Comparison of ENCODE assay signal across 8 cellular contexts in genomic region chr11:46119053-46119351, GRCh38. TPM values are rescaled to one million over a fixed set of nuclear protein-coding genes. Genes with fewer than 3 reads are reported as not detected.
A peak's percentile ranks its signal among the peaks of the same experiment; 100 is the strongest.
DNase-seq lines count a peak whose midpoint lies in the region; ATAC-seq lines count a peak whose summit lies in the region.

No MANE protein-coding gene starts in this region.

- H3K9me3 ChIP-seq in iPS-18a (ENCODE audit: control insufficient read depth, low read depth, low read length): no peaks in the 10 kb centered on the region

- peak overlapping the region; percentile 99 for H3K27ac Mint-ChIP-seq in activated T-helper 1 cell treated with anti-CD3 and anti-CD28 coated beads, Interleukin-12 subunit alpha, Interleukin-12 subunit beta, Interleukin-2, Interleukin-4 antibody, amounts not matched to agents 30 ng/mL and 10 ng/mL and 1 ng/mL, durations not matched to agents 14 hours and 24 hours and 36 hours
- H3K27ac Mint-ChIP-seq in stimulated activated naive CD8-positive, alpha-beta T cell treated with anti-CD3 and anti-CD28 coated beads, Interleukin-15, amount 100 ng/mL, for 72 hours: peak overlapping the region; percentile 96 to 98

- H3K4me3 ChIP-seq in iPS-18a (ENCODE audit: low read length): peak overlapping the region; percentile 96

- H3K9me3 Mint-ChIP-seq in activated T-helper 1 cell treated with anti-CD3 and anti-CD28 coated beads, Interleukin-12 subunit alpha, Interleukin-12 subunit beta, Interleukin-2, Interleukin-4 antibody, amounts not matched to agents 30 ng/mL and 10 ng/mL and 1 ng/mL, durations not matched to agents 14 hours and 24 hours and 36 hours: no peaks in the 10 kb centered on the region
- H3K9me3 Mint-ChIP-seq in stimulated activated naive CD8-positive, alpha-beta T cell treated with anti-CD3 and anti-CD28 coated beads, Interleukin-15, amount 100 ng/mL, for 72 hours: no peaks in the 10 kb centered on the region

- no peak overlapping the region for H3K27ac ChIP-seq in iPS-18a (ENCODE audit: low read length)

- peak overlapping the region; percentile 74 for H3K9ac ChIP-seq in iPS-18a (ENCODE audit: low read length)

- peaks cover 30% of the 10 kb centered on the region for H3K4me1 ChIP-seq in iPS-18a (ENCODE audit: control insufficient read depth, low read depth, low read length)

- H3K4me1 Mint-ChIP-seq in activated T-helper 1 cell treated with anti-CD3 and anti-CD28 coated beads, Interleukin-12 subunit alpha, Interleukin-12 subunit beta, Interleukin-2, Interleukin-4 antibody, amounts not matched to agents 30 ng/mL and 10 ng/mL and 1 ng/mL, durations not matched to agents 14 hours and 24 hours and 36 hours (ENCODE audit: low read depth): peaks cover 58% of the 10 kb centered on the region
- H3K4me1 Mint-ChIP-seq in stimulated activated naive CD8-positive, alpha-beta T cell treated with anti-CD3 and anti-CD28 coated beads, Interleukin-15, amount 100 ng/mL, for 72 hours: peaks cover 54% of the 10 kb centered on the region

- ATAC-seq in stimulated activated naive CD8-positive, alpha-beta T cell treated with anti-CD3 and anti-CD28 coated beads, Interleukin-15, amount 100 ng/mL, for 72 hours: no peak
- no peak for ATAC-seq in GM19023 (IDR thresholded peaks at IDR 0.05; ENCODE audit: unreplicated experiment)

- intact Hi-C loops in activated T-helper 1 cell treated with anti-CD3 and anti-CD28 coated beads, Interleukin-12 subunit alpha, Interleukin-12 subunit beta, Interleukin-2, Interleukin-4 antibody, amounts not matched to agents 30 ng/mL and 10 ng/mL and 1 ng/mL, durations not matched to agents 14 hours and 24 hours and 36 hours (cut with micrococcal nuclease): loop anchor here (2.0 to 5.0 kb wide), 2 partner anchors 47 to 200 kb away; no protein-coding TSS in a partner anchor

- peaks cover 7% of the 10 kb centered on the region for H3K36me3 Mint-ChIP-seq in activated T-helper 1 cell treated with anti-CD3 and anti-CD28 coated beads, Interleukin-12 subunit alpha, Interleukin-12 subunit beta, Interleukin-2, Interleukin-4 antibody, amounts not matched to agents 30 ng/mL and 10 ng/mL and 1 ng/mL, durations not matched to agents 14 hours and 24 hours and 36 hours (ENCODE audit: low read depth)

- H3K36me3 ChIP-seq in iPS-18a (ENCODE audit: control insufficient read depth, low read depth, low read length): no peaks in the 10 kb centered on the region

- H3K27me3 ChIP-seq in iPS-18a (ENCODE audit: control insufficient read depth, insufficient read depth, low read length): no peaks in the 10 kb centered on the region

- peak overlapping the region; percentile 98 for H3K4me3 Mint-ChIP-seq in activated T-helper 1 cell treated with anti-CD3 and anti-CD28 coated beads, Interleukin-12 subunit alpha, Interleukin-12 subunit beta, Interleukin-2, Interleukin-4 antibody, amounts not matched to agents 30 ng/mL and 10 ng/mL and 1 ng/mL, durations not matched to agents 14 hours and 24 hours and 36 hours
- peak overlapping the region; percentile 95 to 97 for H3K4me3 Mint-ChIP-seq in stimulated activated naive CD8-positive, alpha-beta T cell treated with anti-CD3 and anti-CD28 coated beads, Interleukin-15, amount 100 ng/mL, for 72 hours

- H3K27me3 Mint-ChIP-seq in activated T-helper 1 cell treated with anti-CD3 and anti-CD28 coated beads, Interleukin-12 subunit alpha, Interleukin-12 subunit beta, Interleukin-2, Interleukin-4 antibody, amounts not matched to agents 30 ng/mL and 10 ng/mL and 1 ng/mL, durations not matched to agents 14 hours and 24 hours and 36 hours (ENCODE audit: insufficient read depth): no peaks in the 10 kb centered on the region
- H3K27me3 Mint-ChIP-seq in stimulated activated naive CD8-positive, alpha-beta T cell treated with anti-CD3 and anti-CD28 coated beads, Interleukin-15, amount 100 ng/mL, for 72 hours: no peaks in the 10 kb centered on the region

- DNase-seq in DMS 273 (lab: John Stamatoyannopoulos, UW; ENCODE audit: unreplicated experiment): peak; percentile 48
- no peak for DNase-seq in DMS 273 treated with DMSO at 0.1 percent for 48 hours (lab: John Stamatoyannopoulos, UW)
- DNase-seq in activated T-helper 1 cell treated with anti-CD3 and anti-CD28 coated beads, Interleukin-12 subunit alpha, Interleukin-12 subunit beta, Interleukin-2, Interleukin-4 antibody, amounts not matched to agents 30 ng/mL and 10 ng/mL and 1 ng/mL, durations not matched to agents 14 hours and 24 hours and 36 hours (ENCODE audit: low spot score): no peak
- no peak for DNase-seq in stimulated activated naive CD8-positive, alpha-beta T cell treated with anti-CD3 and anti-CD28 coated beads, Interleukin-15, amount 100 ng/mL, for 72 hours
- DNase-seq in stimulated activated CD4-positive, alpha-beta T cell treated with anti-CD3 and anti-CD28 coated beads, Interleukin-4, amount 100 ng/mL, for 1 hour: no peak
- no peak for DNase-seq in dedifferentiated amniotic fluid mesenchymal stem cell (ENCODE audit: extremely low spot score)

RNA-seq across cellular contexts. Expression of gene PHF21A, which starts 2.3 kb away (rescaled TPM):
- 32.9 and 42.0 TPM in 2 replicates for total RNA-seq in activated T-helper 1 cell treated with anti-CD3 and anti-CD28 coated beads, Interleukin-12 subunit alpha, Interleukin-12 subunit beta, Interleukin-2, Interleukin-4 antibody, amounts not matched to agents 30 ng/mL and 10 ng/mL and 1 ng/mL, durations not matched to agents 14 hours and 24 hours and 36 hours
